21 cellular contexts compared by ENCODE assay signal in the genomic region with DNA sequence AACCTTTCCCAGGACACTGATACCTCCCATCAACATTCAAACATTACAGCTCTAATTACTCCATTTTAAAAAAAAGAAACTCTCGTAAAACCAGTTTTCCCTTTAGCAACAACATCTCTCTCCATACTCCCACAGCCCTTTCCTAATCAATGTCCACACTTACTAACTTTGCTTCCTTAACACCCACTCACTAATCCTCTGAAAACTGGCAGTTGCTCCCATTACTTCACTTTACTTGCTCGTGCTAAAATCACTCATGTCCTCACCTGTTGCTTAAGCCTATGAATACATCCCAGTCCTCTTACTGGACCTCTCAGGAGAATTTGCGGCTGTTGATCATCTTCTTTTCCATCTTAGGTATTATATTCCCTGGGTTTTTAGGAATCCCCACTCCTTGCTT. TPM values are rescaled to one million over a fixed set of nuclear protein-coding genes. Genes with fewer than 3 reads are reported as not detected.
DNase-seq lines count a peak whose midpoint lies in the region; ATAC-seq and TF ChIP-seq lines count a peak whose summit lies in the region.
"Had no signal": no experiment of that assay in that cellular context is flagged by ENCODE, and none has a peak within 500 bp of the region (broad histone marks: within the 10 kb centered on the region; RNA-seq: fewer than 3 reads in every experiment).

No MANE protein-coding gene starts in this region.

- H3K36me3 ChIP-seq in CD4-positive, CD25-positive, alpha-beta regulatory T cell (ENCODE audit: control insufficient read depth, insufficient read depth, low read length): peaks cover 89% of the 10 kb centered on the region
- H3K36me3 ChIP-seq in CD8-positive, alpha-beta memory T cell (ENCODE audit: insufficient read depth, low read length): peaks cover 31% of the 10 kb centered on the region

- H3K4me3 Mint-ChIP-seq in CD4-positive, CD25-positive, alpha-beta regulatory T cell: no peak overlapping the region
- no peak overlapping the region for H3K4me3 Mint-ChIP-seq in CD8-positive, alpha-beta memory T cell
- no peak overlapping the region for H3K4me3 Mint-ChIP-seq in activated naive CD8-positive, alpha-beta T cell treated with anti-CD3 and anti-CD28 coated beads, Interleukin-2, amount 50 U/mL, for 24 hours
- H3K4me3 Mint-ChIP-seq in nephron: no peak overlapping the region
- H3K4me3 Mint-ChIP-seq: dendritic cell treated with granulocyte-macrophage colony-stimulating factor and Interleukin-4, amounts not matched to agents 40 ng/mL and 50 ng/mL, for 4 days; T-helper 1 cell treated with Interleukin-12 subunit alpha and Interleukin-12 subunit beta and Interleukin-4 antibody, amounts not matched to agents 30 μg/mL and 1 μg/mL, for 36 hours had no signal

- no peaks in the 10 kb centered on the region for H3K27me3 Mint-ChIP-seq in CD4-positive, CD25-positive, alpha-beta regulatory T cell
- H3K27me3 Mint-ChIP-seq in CD8-positive, alpha-beta memory T cell: no peaks in the 10 kb centered on the region
- no peaks in the 10 kb centered on the region for H3K27me3 Mint-ChIP-seq in activated naive CD8-positive, alpha-beta T cell treated with anti-CD3 and anti-CD28 coated beads, Interleukin-2, amount 50 U/mL, for 24 hours
- no peaks in the 10 kb centered on the region for H3K27me3 Mint-ChIP-seq in nephron (ENCODE audit: low read depth)
- H3K27me3 Mint-ChIP-seq: dendritic cell treated with granulocyte-macrophage colony-stimulating factor and Interleukin-4, amounts not matched to agents 40 ng/mL and 50 ng/mL, for 4 days had no signal

- H3K4me1 Mint-ChIP-seq in CD4-positive, CD25-positive, alpha-beta regulatory T cell: peaks cover 15 to 19% (median 17%) of the 10 kb centered on the region in 4 donors
- H3K4me1 Mint-ChIP-seq in CD8-positive, alpha-beta memory T cell: peaks cover 18 to 34% (median 32%) of the 10 kb centered on the region in 3 donors
- H3K4me1 Mint-ChIP-seq in activated naive CD8-positive, alpha-beta T cell treated with anti-CD3 and anti-CD28 coated beads, Interleukin-2, amount 50 U/mL, for 24 hours: peaks cover 42% of the 10 kb centered on the region
- H3K4me1 Mint-ChIP-seq in nephron: peaks cover 13% of the 10 kb centered on the region

- H3K27ac ChIP-seq in CD4-positive, CD25-positive, alpha-beta regulatory T cell (ENCODE audit: insufficient read depth, low read length, poor library complexity, severe bottlenecking): no peak overlapping the region
- H3K27ac ChIP-seq in CD8-positive, alpha-beta memory T cell (ENCODE audit: low read depth, low read length): no peak overlapping the region
- H3K27ac ChIP-seq: psoas muscle, uterus had no signal

- peak overlapping the region in 2 of 3 donors; percentile 40 to 42 for H3K27ac Mint-ChIP-seq in CD4-positive, CD25-positive, alpha-beta regulatory T cell
- peak overlapping the region in 5 of 8 donors; percentile 0 to 80 (median 47) for H3K27ac Mint-ChIP-seq in CD8-positive, alpha-beta memory T cell
- peak overlapping the region; percentile 33 for H3K27ac Mint-ChIP-seq in activated naive CD8-positive, alpha-beta T cell treated with anti-CD3 and anti-CD28 coated beads, Interleukin-2, amount 50 U/mL, for 24 hours
- peak overlapping the region in 2 of 3 experiments; percentile 12 to 20 for H3K27ac Mint-ChIP-seq in nephron
- H3K27ac Mint-ChIP-seq: dendritic cell treated with granulocyte-macrophage colony-stimulating factor and Interleukin-4, amounts not matched to agents 40 ng/mL and 50 ng/mL, for 4 days; T-helper 1 cell treated with Interleukin-12 subunit alpha and Interleukin-12 subunit beta and Interleukin-4 antibody, amounts not matched to agents 30 μg/mL and 1 μg/mL, for 36 hours had no signal

- no peak overlapping the region for H3K4me3 ChIP-seq in CD4-positive, CD25-positive, alpha-beta regulatory T cell (ENCODE audit: low read depth, low read length)
- no peak overlapping the region for H3K4me3 ChIP-seq in CD8-positive, alpha-beta memory T cell (ENCODE audit: low read length)
- H3K4me3 ChIP-seq: psoas muscle, uterus had no signal

- H3K27me3 ChIP-seq in CD4-positive, CD25-positive, alpha-beta regulatory T cell (ENCODE audit: control insufficient read depth, insufficient read depth, low read length): no peaks in the 10 kb centered on the region
- H3K27me3 ChIP-seq in CD8-positive, alpha-beta memory T cell (ENCODE audit: insufficient read depth, low read length, poor library complexity, severe bottlenecking): no peaks in the 10 kb centered on the region
- H3K27me3 ChIP-seq: uterus had no signal

- ATAC-seq in CD4-positive, CD25-positive, alpha-beta regulatory T cell (ENCODE audit: low read depth in 2 of 2): no peak
- no peak for ATAC-seq in activated naive CD8-positive, alpha-beta T cell treated with anti-CD3 and anti-CD28 coated beads, Interleukin-2, amount 50 U/mL, for 24 hours
- ATAC-seq in GM21526 (IDR thresholded peaks at IDR 0.05; ENCODE audit: low FRiP score, unreplicated experiment) (no peak), HG03135 (IDR thresholded peaks at IDR 0.05; ENCODE audit: unreplicated experiment) (no peak)
- ATAC-seq: HepG2 had no signal

- no peaks in the 10 kb centered on the region for H3K4me1 ChIP-seq in CD4-positive, CD25-positive, alpha-beta regulatory T cell (ENCODE audit: control insufficient read depth, insufficient read depth, low read length, poor library complexity, severe bottlenecking)
- H3K4me1 ChIP-seq in CD8-positive, alpha-beta memory T cell (ENCODE audit: insufficient read depth, low read length): no peaks in the 10 kb centered on the region
- H3K4me1 ChIP-seq: psoas muscle, uterus had no signal

- TF ChIP-seq CTCF in nephron (IDR thresholded peaks at IDR 0.05; ENCODE audit: unreplicated experiment in 3 of 3): no peak

- H3K36me3 Mint-ChIP-seq in CD4-positive, CD25-positive, alpha-beta regulatory T cell: peaks cover 47% of the 10 kb centered on the region
- peaks cover 0 to 82% (median 30%) of the 10 kb centered on the region in 3 donors for H3K36me3 Mint-ChIP-seq in CD8-positive, alpha-beta memory T cell
- peaks cover 67% of the 10 kb centered on the region for H3K36me3 Mint-ChIP-seq in activated naive CD8-positive, alpha-beta T cell treated with anti-CD3 and anti-CD28 coated beads, Interleukin-2, amount 50 U/mL, for 24 hours (ENCODE audit: low read depth)
- peaks cover 81% of the 10 kb centered on the region for H3K36me3 Mint-ChIP-seq in nephron (ENCODE audit: low read depth)

- POLR2A ChIA-PET in CD8-positive, alpha-beta memory T cell (lab: Charles Lee): no interaction called here

- CTCF ChIA-PET in CD8-positive, alpha-beta memory T cell (lab: Charles Lee): no interaction called here

- no peaks in the 10 kb centered on the region for H3K9me3 Mint-ChIP-seq in CD4-positive, CD25-positive, alpha-beta regulatory T cell
- H3K9me3 Mint-ChIP-seq in CD8-positive, alpha-beta memory T cell: no peaks in the 10 kb centered on the region
- no peaks in the 10 kb centered on the region for H3K9me3 Mint-ChIP-seq in activated naive CD8-positive, alpha-beta T cell treated with anti-CD3 and anti-CD28 coated beads, Interleukin-2, amount 50 U/mL, for 24 hours
- no peaks in the 10 kb centered on the region for H3K9me3 Mint-ChIP-seq in nephron
- H3K9me3 Mint-ChIP-seq: dendritic cell treated with granulocyte-macrophage colony-stimulating factor and Interleukin-4, amounts not matched to agents 40 ng/mL and 50 ng/mL, for 4 days; T-helper 1 cell treated with Interleukin-12 subunit alpha and Interleukin-12 subunit beta and Interleukin-4 antibody, amounts not matched to agents 30 μg/mL and 1 μg/mL, for 36 hours had no signal

- DNase-seq in CD4-positive, CD25-positive, alpha-beta regulatory T cell: no peak
- no peak for DNase-seq in CD8-positive, alpha-beta memory T cell
- DNase-seq in activated naive CD8-positive, alpha-beta T cell treated with anti-CD3 and anti-CD28 coated beads, Interleukin-2, amount 50 U/mL, for 24 hours: no peak
- no peak for DNase-seq in middle frontal gyrus (ENCODE audit: extremely low spot score, low spot score)
- DNase-seq: activated CD8-positive, alpha-beta memory T cell treated with anti-CD3 and anti-CD28 coated beads, Interleukin-2, amount 50 U/mL, for 4 hours; C1 segment of cervical spinal cord; EL; H7; islet precursor cell; NCI-H1048; NCI-H187; NCI-H69; psoas muscle; stimulated activated CD8-positive, alpha-beta memory T cell treated with anti-CD3 and anti-CD28 coated beads, Interleukin-4, amount 100 ng/mL, for 48 hours; uterus had no signal

- H3K9me3 ChIP-seq in CD4-positive, CD25-positive, alpha-beta regulatory T cell (ENCODE audit: control insufficient read depth in 2 of 2, low read length in 2 of 2): no peaks in the 10 kb centered on the region
- H3K9me3 ChIP-seq in CD8-positive, alpha-beta memory T cell (ENCODE audit: low read length): no peaks in the 10 kb centered on the region
- H3K9me3 ChIP-seq: psoas muscle, uterus had no signal

RNA-seq across cellular contexts. Expression of gene RBM26, which starts 44.8 kb away (rescaled TPM):
- total RNA-seq in CD4-positive, CD25-positive, alpha-beta regulatory T cell: 86.4 TPM
- polyA plus RNA-seq in CD4-positive, CD25-positive, alpha-beta regulatory T cell: 10 to 100 TPM; 10.6 to 17.6 (median 14.3) TPM
- 10 to 100 TPM; 59.4 to 61.7 TPM for total RNA-seq in CD8-positive, alpha-beta memory T cell
- 15.8 TPM for polyA plus RNA-seq in CD8-positive, alpha-beta memory T cell
